Comparison of ENCODE assay signal across 9 cellular contexts in the genomic region with DNA sequence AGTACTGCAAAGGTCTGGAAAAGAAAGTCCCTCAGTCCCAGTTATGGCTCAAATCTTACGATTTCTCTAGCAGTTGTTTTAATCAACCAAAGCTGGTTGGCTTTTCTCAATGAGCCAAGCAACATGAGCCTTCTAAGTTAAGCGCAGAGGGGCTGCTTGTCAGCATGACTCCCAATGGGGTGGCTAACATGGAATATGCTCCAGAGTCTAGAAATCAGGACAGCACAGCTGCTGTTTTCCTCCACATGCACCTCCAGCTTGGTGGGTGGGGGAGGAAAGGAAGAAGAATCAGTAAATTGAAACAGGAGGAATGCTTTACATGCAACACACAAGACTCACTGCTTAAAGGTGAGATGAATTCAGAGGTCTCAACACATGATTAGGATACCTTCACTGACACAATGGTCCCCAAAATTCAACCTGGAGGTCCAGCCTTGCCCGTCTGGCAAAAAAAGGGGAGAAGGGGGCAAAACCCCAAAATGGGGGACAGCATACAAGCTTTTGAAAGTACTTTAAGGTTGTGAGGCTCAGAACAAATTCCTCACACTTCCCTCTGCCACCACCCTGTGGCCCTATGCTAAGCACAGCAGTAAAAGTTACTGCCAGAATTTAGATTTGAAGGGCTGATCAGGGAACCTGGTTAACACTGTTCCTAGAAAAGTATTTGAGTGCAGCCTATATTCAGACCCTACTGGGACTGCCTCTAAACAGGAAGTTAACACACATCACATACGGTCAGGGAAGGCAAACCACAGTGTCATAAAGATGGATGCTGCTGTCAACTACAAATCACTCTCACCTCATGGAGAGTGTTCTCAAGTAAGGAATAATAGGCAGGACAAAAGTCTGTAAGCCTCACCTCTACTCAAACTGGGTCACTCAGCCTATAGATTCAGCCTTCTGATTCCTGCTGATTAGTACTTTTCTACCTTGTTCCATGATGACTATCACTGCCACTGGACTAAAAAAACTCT. TPM values are rescaled to one million over a fixed set of nuclear protein-coding genes. Genes with fewer than 3 reads are reported as not detected.
DNase-seq lines count a peak whose midpoint lies in the region; ATAC-seq, FAIRE-seq and TF ChIP-seq lines count a peak whose summit lies in the region.
"Had no signal": no experiment of that assay in that cellular context is flagged by ENCODE, and none has a peak within 500 bp of the region (broad histone marks: within the 10 kb centered on the region; RNA-seq: fewer than 3 reads in every experiment).

No MANE protein-coding gene starts in this region.

- H4K8ac ChIP-seq in mesendoderm (ENCODE audit: low read depth, low read length): no peak overlapping the region

- H3K36me3 ChIP-seq in bronchial epithelial cell (ENCODE audit: control insufficient read depth, insufficient read depth, low read length): peaks cover 3% of the 10 kb centered on the region
- H3K36me3 ChIP-seq in mesendoderm (ENCODE audit: control insufficient read depth, insufficient read depth, low read length): no peaks in the 10 kb centered on the region
- no peaks in the 10 kb centered on the region for H3K36me3 ChIP-seq in pancreas

- peak overlapping the region; percentile 45 for H3K56ac ChIP-seq in mesendoderm (ENCODE audit: low read length)

- no peak overlapping the region for H3K18ac ChIP-seq in mesendoderm (ENCODE audit: low read length)

- no peaks in the 10 kb centered on the region for H3K9me3 ChIP-seq in pancreas

- no peak overlapping the region for H2AK5ac ChIP-seq in mesendoderm (ENCODE audit: low read length)

- H3K4me2 ChIP-seq in mesendoderm (ENCODE audit: low read length): peak overlapping the region; percentile 2

- FAIRE-seq in bronchial epithelial cell (lab: Jason Lieb, UNC) (no peak), pancreas (lab: Jason Lieb, UNC) (no peak)
- FAIRE-seq: A204.1 had no signal

- peak; percentile 33 for DNase-seq in NCI-H1694 treated with DMSO at 0.1 percent for 48 hours (lab: John Stamatoyannopoulos, UW)
- DNase-seq in NCI-H1694 (lab: John Stamatoyannopoulos, UW): no peak
- peak; percentile 39 for DNase-seq in NCI-H226
- peak; percentile 8 for DNase-seq in bronchial epithelial cell (ENCODE audit: low read depth)
- peak; percentile 38 for DNase-seq in mesendoderm
- no peak for DNase-seq in NCI-H524 treated with DMSO at 0.1 percent for 48 hours (lab: John Stamatoyannopoulos, UW)
- DNase-seq in pancreas: no peak

- no peak overlapping the region for H3K4ac ChIP-seq in mesendoderm (ENCODE audit: low read depth, low read length)

- H3K27me3 ChIP-seq in bronchial epithelial cell (ENCODE audit: control insufficient read depth, insufficient read depth, low read length) (no peaks in the 10 kb centered on the region), mesendoderm (ENCODE audit: insufficient read depth, low read length, poor library complexity) (no peaks in the 10 kb centered on the region), pancreas (no peaks in the 10 kb centered on the region)

- H3K27ac ChIP-seq in mesendoderm (ENCODE audit: low read depth, low read length): no peak overlapping the region
- H3K27ac ChIP-seq in pancreas: no peak overlapping the region

- WGBS in mesendoderm (ENCODE audit: extremely low coverage, insufficient coverage, low lambda C conversion rate): no CpG with 5 or more reads among the region's 4 CpGs
- 42% methylated on average over 4 of the region's 4 CpGs for WGBS in pancreas, 2 donors

- H2BK5ac ChIP-seq in mesendoderm (ENCODE audit: low read length): no peak overlapping the region

- no peak overlapping the region for H4K5ac ChIP-seq in mesendoderm (ENCODE audit: low read length)

- H2BK120ac ChIP-seq in mesendoderm (ENCODE audit: low read depth, low read length): no peak overlapping the region

- TF ChIP-seq CTCF in bronchial epithelial cell (IDR thresholded peaks at IDR 0.05; ENCODE audit: insufficient read depth, low read length, severe bottlenecking) (no peak), pancreas (IDR thresholded peaks at IDR 0.05) (no peak)

- peak overlapping the region; percentile 81 for H3K9ac ChIP-seq in mesendoderm (ENCODE audit: low read length)

- no peak overlapping the region for H2BK15ac ChIP-seq in mesendoderm (replicated peaks; ENCODE audit: low read depth)

- ATAC-seq in GM19395 (IDR thresholded peaks at IDR 0.05; ENCODE audit: unreplicated experiment): no peak
- no peak for ATAC-seq in pancreas

- peaks cover 6% of the 10 kb centered on the region for H3K79me1 ChIP-seq in mesendoderm (ENCODE audit: low read length)

- peaks cover 10% of the 10 kb centered on the region for H3K4me1 ChIP-seq in mesendoderm (ENCODE audit: control insufficient read depth, low read depth, low read length)
- H3K4me1 ChIP-seq in pancreas: peaks cover 3 to 20% (median 8%) of the 10 kb centered on the region in 3 donors

- no peak overlapping the region for H3K4me3 ChIP-seq in bronchial epithelial cell (ENCODE audit: low read depth, low read length)
- no peak overlapping the region for H3K4me3 ChIP-seq in mesendoderm (ENCODE audit: low read length)
- H3K4me3 ChIP-seq in pancreas: peak overlapping the region in 1 of 4 donors; percentile 74

- intact Hi-C loops in pancreas (cut with DNase I): no loop called here

- H3K23ac ChIP-seq in mesendoderm (ENCODE audit: low read length): no peak overlapping the region

- H3K79me2 ChIP-seq in mesendoderm (ENCODE audit: control insufficient read depth, insufficient read depth, low read length): peaks cover 55% of the 10 kb centered on the region

RNA-seq across cellular contexts. Expression of gene GATAD2B, which starts 2.6 kb away (rescaled TPM):
- total RNA-seq in bronchial epithelial cell (1.8 and 3.7 TPM in 2 replicates), pancreas (10 to 100 TPM; 15.0 to 27.1 (median 17.1) TPM)
- polyA plus RNA-seq in mesendoderm (2013, experiment 1 of 2): 15.9 TPM
- polyA plus RNA-seq in mesendoderm (2013, experiment 2 of 2): 14.8 TPM
- 1 to 10 TPM; 4.8 to 7.4 TPM for polyA plus RNA-seq in pancreas

RNA-seq across cellular contexts. Expression of gene DENND4B, which starts 26.4 kb away (rescaled TPM):
- total RNA-seq in bronchial epithelial cell (8.7 and 12.3 TPM in 2 replicates), pancreas (10 to 100 TPM; 17.8 to 41.7 (median 20.4) TPM)
- polyA plus RNA-seq in mesendoderm (2013, experiment 1 of 2): 32.3 TPM
- 29.1 TPM for polyA plus RNA-seq in mesendoderm (2013, experiment 2 of 2)
- polyA plus RNA-seq in pancreas: 10 to 100 TPM; 48.9 to 57.0 TPM

RNA-seq across cellular contexts. Expression of gene CRTC2, which starts 38.2 kb away (rescaled TPM):
- 2.6 and 4.7 TPM in 2 replicates for total RNA-seq in bronchial epithelial cell
- polyA plus RNA-seq in mesendoderm (2013, experiment 1 of 2): 15.4 TPM
- polyA plus RNA-seq in mesendoderm (2013, experiment 2 of 2): 14.7 TPM
- total RNA-seq in pancreas: 10 to 100 TPM; 13.4 to 27.6 (median 18.3) TPM
- 10 to 100 TPM; 36.9 to 48.6 TPM for polyA plus RNA-seq in pancreas

RNA-seq across cellular contexts. Expression of gene SLC39A1, which starts 43.2 kb away (rescaled TPM):
- total RNA-seq in bronchial epithelial cell (71.2 and 108 TPM in 2 replicates), pancreas (10 to 100 TPM; 20.0 to 46.1 (median 27.0) TPM)
- polyA plus RNA-seq in mesendoderm (2013, experiment 1 of 2): 162 TPM
- polyA plus RNA-seq in mesendoderm (2013, experiment 2 of 2): 160 TPM
- polyA plus RNA-seq in pancreas: 10 to 100 TPM; 22.8 to 38.1 TPM

RNA-seq across cellular contexts. Expression of gene CREB3L4, which starts 47.5 kb away (rescaled TPM):
- total RNA-seq in bronchial epithelial cell (4.6 and 7.1 TPM in 2 replicates), pancreas (10 to 100 TPM in 2 of 6 donors, 1 to 10 TPM in 4; 6.5 to 13.2 (median 8.0) TPM)
- polyA plus RNA-seq in mesendoderm (2013, experiment 1 of 2): 15.2 TPM
- polyA plus RNA-seq in mesendoderm (2013, experiment 2 of 2): 13.7 TPM
- 10 to 100 TPM; 13.3 to 19.6 TPM for polyA plus RNA-seq in pancreas

Comparison
In these comparisons a context has a peak if more than half of its experiments do, and no peak if none do; other contexts are left out.
1. DNase-seq: peak in NCI-H1694 treated with DMSO at 0.1 percent for 48 hours (single experiment), NCI-H226 (single experiment), bronchial epithelial cell (single experiment) and mesendoderm (single experiment); none in NCI-H1694 (single experiment), NCI-H524 treated with DMSO at 0.1 percent for 48 hours (single experiment) and pancreas (0 of 6).